In genomic region chr6:20534295-20534897, GRCh38 we compare ENCODE assay signal across 8 cellular contexts. TPM values are rescaled to one million over a fixed set of nuclear protein-coding genes. Genes with fewer than 3 reads are reported as not detected.
A peak's percentile ranks its signal among the peaks of the same experiment; 100 is the strongest.
DNase-seq lines count a peak whose midpoint lies in the region; ATAC-seq and TF ChIP-seq lines count a peak whose summit lies in the region.

Gene CDKAL1 (plus strand): TSS chr6:20534457. CDS start chr6:20546351, 11,894 bp downstream.

- H3K36me3 ChIP-seq in OCI-LY3 (replicated peaks; ENCODE audit: low read depth, low read length): no peaks in the 10 kb centered on the region

- no peaks in the 10 kb centered on the region for H3K27me3 ChIP-seq in OCI-LY3 (ENCODE audit: low read depth, low read length)
- no peaks in the 10 kb centered on the region for H3K27me3 ChIP-seq in mononuclear cell (ENCODE audit: insufficient read depth, low read length)

- peak within 1 kb of the TSS; percentile 74 for H3K4me2 ChIP-seq in OCI-LY3 (ENCODE audit: low read length)

- no peaks in the 10 kb centered on the region for H4K20me1 ChIP-seq in OCI-LY3 (ENCODE audit: insufficient read depth, low read length)

- H3K79me2 ChIP-seq in OCI-LY3 (ENCODE audit: low read length): peaks cover 36% of the 10 kb centered on the region

- H3K4me3 ChIP-seq in OCI-LY3 (ENCODE audit: low read length) (peak within 1 kb of the TSS; percentile 93), epithelial cell of esophagus (ENCODE audit: low read length) (peak within 1 kb of the TSS; percentile 92), mononuclear cell (ENCODE audit: low read length) (peak within 1 kb of the TSS; percentile 94)

- peak within 1 kb of the TSS; percentile 84 for H3K9ac ChIP-seq in OCI-LY3 (ENCODE audit: low read length)

- DNase-seq in D341Med (ENCODE audit: low spot score) (peak; percentile 78), HuH-7 (ENCODE audit: low spot score) (peak; percentile 34), epithelial cell of esophagus (ENCODE audit: low read depth) (peak; percentile 92)
- peak; percentile 90 for DNase-seq in activated CD8-positive, alpha-beta memory T cell treated with anti-CD3 and anti-CD28 coated beads, Interleukin-2, amount 50 U/mL, for 48 hours
- DNase-seq in stimulated activated CD8-positive, alpha-beta memory T cell treated with anti-CD3 and anti-CD28 coated beads, Interleukin-4, amount 100 ng/mL, for 1 hour (ENCODE audit: low read depth in 2 of 2, low spot score in 1 of 2): peak; percentile 67 to 77

- peak within 1 kb of the TSS; percentile 76 for H3K27ac ChIP-seq in OCI-LY3 (ENCODE audit: low read length)

- TF ChIP-seq CTCF in OCI-LY3 (IDR thresholded peaks at IDR 0.05; ENCODE audit: low read depth, low read length): no peak
- TF ChIP-seq CTCF in epithelial cell of esophagus (IDR thresholded peaks at IDR 0.05; ENCODE audit: insufficient read depth, low read depth, low read length, missing control alignments): no peak

- H3K9me3 ChIP-seq in OCI-LY3 (ENCODE audit: insufficient read depth, low read length) (no peaks in the 10 kb centered on the region), mononuclear cell (ENCODE audit: low read depth, low read length) (no peaks in the 10 kb centered on the region)

- ATAC-seq in GM21515 (IDR thresholded peaks at IDR 0.05; ENCODE audit: unreplicated experiment): peak; percentile 85

- H2AFZ ChIP-seq in OCI-LY3 (ENCODE audit: low read depth, low read length): peak within 1 kb of the TSS; percentile 76

- H3K4me1 ChIP-seq in OCI-LY3 (ENCODE audit: low read length) (peaks cover 13% of the 10 kb centered on the region), mononuclear cell (ENCODE audit: insufficient read depth, low read length) (peaks cover 16% of the 10 kb centered on the region)

RNA-seq across cellular contexts. Expression of gene CDKAL1, which starts in this region (rescaled TPM):
- total RNA-seq in mononuclear cell: 26.6 TPM

Comparison
In these comparisons a context has a peak if more than half of its experiments do, and no peak if none do; other contexts are left out.
1. Peak in every context shown above with its lines: DNase-seq, ATAC-seq, H3K4me3 ChIP-seq and H3K27ac ChIP-seq.
2. DNase-seq: peak in every context shown above with its lines; median percentile 92 in epithelial cell of esophagus; 90 in activated CD8-positive, alpha-beta memory T cell treated with anti-CD3 and anti-CD28 coated beads, Interleukin-2, amount 50 U/mL, for 48 hours; 78 in D341Med; 72 in stimulated activated CD8-positive, alpha-beta memory T cell treated with anti-CD3 and anti-CD28 coated beads, Interleukin-4, amount 100 ng/mL, for 1 hour; 34 in HuH-7.